ENCODE assay signal across 28 cellular contexts in the genomic region with DNA sequence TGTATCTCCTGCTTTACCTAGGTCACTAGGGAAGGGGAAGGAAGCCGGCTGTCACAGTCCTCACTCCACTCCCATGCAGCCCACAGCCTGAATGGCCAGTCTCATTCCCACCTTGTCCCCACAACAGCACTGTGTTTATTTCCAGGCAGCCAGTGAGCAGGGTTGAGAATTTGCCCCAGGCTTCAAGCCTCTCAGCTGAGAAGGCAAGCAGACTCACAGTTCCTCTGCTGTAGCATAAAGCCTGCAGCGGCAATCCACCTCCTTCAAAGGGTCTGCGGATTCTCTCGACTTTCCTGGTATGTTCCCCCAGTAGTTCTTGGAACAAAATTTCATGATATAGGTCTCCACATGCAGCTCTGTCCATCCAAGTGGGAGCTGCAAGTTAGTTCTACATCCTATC.
DNase-seq lines count a peak whose midpoint lies in the region; ATAC-seq lines count a peak whose summit lies in the region.
"Had no signal": no experiment of that assay in that cellular context is flagged by ENCODE, and none has a peak within 500 bp of the region (broad histone marks: within the 10 kb centered on the region; RNA-seq: fewer than 3 reads in every experiment).

No MANE protein-coding gene starts in this region.

- no peaks in the 10 kb centered on the region for H3K36me3 Mint-ChIP-seq in activated T-cell treated with anti-CD3 and anti-CD28 coated beads, Interleukin-2, amount 50 U/mL, for 24 hours (ENCODE audit: low read depth)
- H3K36me3 Mint-ChIP-seq: CD8-positive, alpha-beta memory T cell; IgD-negative memory B cell had no signal

- peak overlapping the region; percentile 81 for H3K18ac ChIP-seq in mesendoderm (ENCODE audit: low read length)

- peak overlapping the region; percentile 63 for H3K56ac ChIP-seq in mesendoderm (ENCODE audit: low read length)

- in situ Hi-C loops in KBM-7 (cut with MboI; ENCODE audit: low pct_unique_long_range_greater_than_20kb, low sequenced_read_pairs), result no loop called here

- no peak overlapping the region for H3K23ac ChIP-seq in mesendoderm (ENCODE audit: low read length)

- H3K27ac Mint-ChIP-seq in activated T-cell treated with anti-CD3 and anti-CD28 coated beads, Interleukin-2, amount 50 U/mL, for 24 hours, result no peak overlapping the region
- H3K27ac Mint-ChIP-seq: CD8-positive, alpha-beta memory T cell; HFFc6; IgD-negative memory B cell had no signal

- H3K9ac ChIP-seq in BLaER1 (no peak overlapping the region), HUES6 (ENCODE audit: low read length) (peak overlapping the region; percentile 10), mesendoderm (ENCODE audit: low read length) (no peak overlapping the region)
- H3K9ac ChIP-seq: SK-N-SH had no signal

- H2BK15ac ChIP-seq in mesendoderm (replicated peaks; ENCODE audit: low read depth), result no peak overlapping the region

- no peak overlapping the region for H2AK5ac ChIP-seq in mesendoderm (ENCODE audit: low read length)

- no peaks in the 10 kb centered on the region for H3K4me1 Mint-ChIP-seq in activated T-cell treated with anti-CD3 and anti-CD28 coated beads, Interleukin-2, amount 50 U/mL, for 24 hours (ENCODE audit: low read depth)
- H3K4me1 Mint-ChIP-seq: CD8-positive, alpha-beta memory T cell; IgD-negative memory B cell had no signal

- H3K36me3 ChIP-seq in BLaER1 (no peaks in the 10 kb centered on the region), HUES6 (ENCODE audit: control insufficient read depth, insufficient read depth, low read length) (no peaks in the 10 kb centered on the region), mesendoderm (ENCODE audit: control insufficient read depth, insufficient read depth, low read length) (no peaks in the 10 kb centered on the region)

- H3K4me3 Mint-ChIP-seq in activated T-cell treated with anti-CD3 and anti-CD28 coated beads, Interleukin-2, amount 50 U/mL, for 24 hours, result no peak overlapping the region
- H3K4me3 Mint-ChIP-seq: CD8-positive, alpha-beta memory T cell; HFFc6; IgD-negative memory B cell had no signal

- peaks cover 3% of the 10 kb centered on the region for H3K27me3 Mint-ChIP-seq in activated T-cell treated with anti-CD3 and anti-CD28 coated beads, Interleukin-2, amount 50 U/mL, for 24 hours
- H3K27me3 Mint-ChIP-seq: CD8-positive, alpha-beta memory T cell; IgD-negative memory B cell had no signal

- no CpG with 5 or more reads among the region's 4 CpGs for WGBS in mesendoderm (ENCODE audit: extremely low coverage, insufficient coverage, low lambda C conversion rate)

- H3K4me3 ChIP-seq in BLaER1 (no peak overlapping the region), HUES6 (ENCODE audit: low read depth, low read length) (peak overlapping the region; percentile 36; the same call in 1 of the 2 replicates), mesendoderm (ENCODE audit: low read length) (no peak overlapping the region)

- H3K9me3 Mint-ChIP-seq in activated T-cell treated with anti-CD3 and anti-CD28 coated beads, Interleukin-2, amount 50 U/mL, for 24 hours, result no peaks in the 10 kb centered on the region
- H3K9me3 Mint-ChIP-seq: HFFc6 had no signal

- H3K9me3 ChIP-seq in BLaER1 (no peaks in the 10 kb centered on the region), HUES6 (ENCODE audit: control insufficient read depth, insufficient read depth, low read depth, low read length) (peaks cover 8% of the 10 kb centered on the region)
- H3K9me3 ChIP-seq: SK-N-SH had no signal

- no peaks in the 10 kb centered on the region for H3K79me1 ChIP-seq in mesendoderm (ENCODE audit: low read length)

- no peak overlapping the region for H4K5ac ChIP-seq in mesendoderm (ENCODE audit: low read length)

- no peak overlapping the region for H2BK5ac ChIP-seq in mesendoderm (ENCODE audit: low read length)

- H3K4me1 ChIP-seq in BLaER1 (peaks cover 9% of the 10 kb centered on the region), HUES6 (ENCODE audit: control insufficient read depth, insufficient read depth, low read length) (peaks cover 45% of the 10 kb centered on the region), mesendoderm (ENCODE audit: control insufficient read depth, low read depth, low read length) (peaks cover 10% of the 10 kb centered on the region)

- H4K8ac ChIP-seq in mesendoderm (ENCODE audit: low read depth, low read length), result no peak overlapping the region

- DNase-seq in foreskin melanocyte (peak; percentile 33), mesendoderm (peak; percentile 87), KBM-7 (no peak)
- DNase-seq in activated T-cell treated with anti-CD3 and anti-CD28 coated beads, Interleukin-2, amount 50 U/mL, for 24 hours, result no peak
- DNase-seq: ACHN; Calu3; CD8-positive, alpha-beta memory T cell; GF-D8; H7; HFFc6; Karpas-422; NCI-H1417; NCI-H1694 treated with DMSO at 0.1 percent for 48 hours; NCI-H2081 treated with DMSO at 0.1 percent for 48 hours; NCI-H2171 treated with DMSO at 0.1 percent for 48 hours; NCI-H524 treated with DMSO at 0.1 percent for 48 hours; NCI-H82; SIG-M5; SK-N-SH had no signal

- H2BK120ac ChIP-seq in mesendoderm (ENCODE audit: low read depth, low read length), result no peak overlapping the region

- H3K4me2 ChIP-seq in BLaER1 (peak overlapping the region; percentile 41), mesendoderm (ENCODE audit: low read length) (no peak overlapping the region)
- H3K4me2 ChIP-seq: SK-N-SH had no signal

- no peaks in the 10 kb centered on the region for H4K20me1 ChIP-seq in BLaER1

- no peaks in the 10 kb centered on the region for H3K27me3 ChIP-seq in BLaER1
- no peaks in the 10 kb centered on the region for H3K27me3 ChIP-seq in HUES6 (ENCODE audit: control insufficient read depth, insufficient read depth, low read length)
- no peaks in the 10 kb centered on the region for H3K27me3 ChIP-seq in mesendoderm (ENCODE audit: insufficient read depth, low read length, poor library complexity)

- no peaks in the 10 kb centered on the region for H3K79me2 ChIP-seq in mesendoderm (ENCODE audit: control insufficient read depth, insufficient read depth, low read length)

- peak overlapping the region; percentile 81 for H3K4ac ChIP-seq in mesendoderm (ENCODE audit: low read depth, low read length)

- H3K27ac ChIP-seq in BLaER1 (no peak overlapping the region), HUES6 (ENCODE audit: low read depth, low read length) (peak overlapping the region; percentile 5; the same call in 1 of the 2 replicates), mesendoderm (ENCODE audit: low read depth, low read length) (peak overlapping the region; percentile 7)
- H3K27ac ChIP-seq: 22Rv1, C4-2B, HL-60 had no signal

- ATAC-seq in HG03342 (IDR thresholded peaks at IDR 0.05; ENCODE audit: unreplicated experiment) (no peak), GM21381 (IDR thresholded peaks at IDR 0.05; ENCODE audit: unreplicated experiment) (no peak)
- ATAC-seq: Panc1 had no signal

Comparison
In these comparisons a context has a peak if more than half of its experiments do, and no peak if none do; other contexts are left out.
1. DNase-seq: peak in foreskin melanocyte (single experiment) and mesendoderm (single experiment); none in activated T-cell treated with anti-CD3 and anti-CD28 coated beads, Interleukin-2, amount 50 U/mL, for 24 hours (single experiment) and KBM-7 (single experiment).